In genomic region chr2:100744184-100744583, GRCh38 we compare ENCODE assay signal across 20 cellular contexts.
"Had no signal": no experiment of that assay in that cellular context is flagged by ENCODE, and none has a peak within 500 bp of the region (broad histone marks: within the 10 kb centered on the region; RNA-seq: fewer than 3 reads in every experiment).

No MANE protein-coding gene starts in this region.

- H3K9ac ChIP-seq: parathyroid adenoma had no signal

- H3K4me1 ChIP-seq: parathyroid adenoma, psoas muscle had no signal

- H2AFZ ChIP-seq: parathyroid adenoma had no signal

- DNase-seq: activated CD4-positive, alpha-beta memory T cell treated with anti-CD3 and anti-CD28 coated beads, Interleukin-2, amount 10 ng/mL, durations not matched to agents 7 days and 5 days; activated CD4-positive, alpha-beta T cell treated with anti-CD3 and anti-CD28 coated beads for 1 hour; activated CD4-positive, alpha-beta T cell treated with anti-CD3 and anti-CD28 coated beads, Interleukin-2, amount 10 ng/mL, durations not matched to agents 7 days and 5 days; activated CD8-positive, alpha-beta memory T cell treated with anti-CD3 and anti-CD28 coated beads, Interleukin-2, amount 50 U/mL, for 48 hours; activated T-cell treated with anti-CD3 and anti-CD28 coated beads, Interleukin-2, amount 50 U/mL, for 24 hours; cerebellar nuclear complex; dorsolateral prefrontal cortex; effector memory CD4-positive, alpha-beta T cell; glutamatergic neuron; left cardiac atrium; left ventricle myocardium superior; nephron progenitor cell; psoas muscle; stimulated activated naive CD4-positive, alpha-beta T cell had no signal

- H3K36me3 ChIP-seq: tibial nerve had no signal

- H3K79me2 ChIP-seq: parathyroid adenoma had no signal

- FAIRE-seq: frontal cortex, keratinocyte had no signal

- H3K27me3 ChIP-seq: tibial nerve had no signal

- H3K27ac ChIP-seq: coronary artery, dorsolateral prefrontal cortex, parathyroid adenoma, psoas muscle, tibial nerve had no signal

- H3K9me3 ChIP-seq: mucosa of descending colon, psoas muscle, tibial nerve had no signal

- H3K4me3 ChIP-seq: coronary artery, dorsolateral prefrontal cortex, mucosa of descending colon, psoas muscle, tibial nerve had no signal
